In the genomic region with DNA sequence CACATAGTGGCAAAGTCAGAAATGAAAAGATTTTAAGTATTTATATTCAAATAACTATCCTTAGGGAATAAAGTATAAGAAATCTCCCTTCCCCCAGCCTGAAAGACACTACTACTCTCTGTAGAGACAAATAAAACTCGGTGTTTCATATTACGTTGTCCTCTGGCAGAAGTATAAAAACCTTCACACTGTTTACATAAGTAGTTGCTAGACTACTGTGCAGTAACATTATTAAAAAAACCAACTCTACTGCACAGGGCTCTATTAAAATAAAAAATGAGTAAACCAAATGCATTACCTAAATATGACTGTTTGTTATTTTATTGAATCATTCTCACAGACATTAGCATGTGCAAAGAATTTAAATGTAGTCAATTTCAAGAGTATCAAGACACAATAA, we compare ENCODE assay signal across 13 cellular contexts.
A peak's percentile ranks its signal among the peaks of the same experiment; 100 is the strongest.
DNase-seq lines count a peak whose midpoint lies in the region; ATAC-seq and TF ChIP-seq lines count a peak whose summit lies in the region.
"Had no signal": no experiment of that assay in that cellular context is flagged by ENCODE, and none has a peak within 500 bp of the region (broad histone marks: within the 10 kb centered on the region; RNA-seq: fewer than 3 reads in every experiment).

No MANE protein-coding gene starts in this region.

- H3K4me3 ChIP-seq in choroid plexus epithelial cell (ENCODE audit: low read depth, low read length) = no peak overlapping the region
- H3K4me3 ChIP-seq: stomach had no signal

- TF ChIP-seq CTCF in AG09319 (IDR thresholded peaks at IDR 0.05; ENCODE audit: low read depth, low read length) = no peak
- TF ChIP-seq CTCF in choroid plexus epithelial cell (conservative IDR thresholded peaks at IDR 0.05; ENCODE audit: low read depth, low read length) = no peak

- ATAC-seq in GM21447 (IDR thresholded peaks at IDR 0.05; ENCODE audit: unreplicated experiment) (no peak), GM21619 (IDR thresholded peaks at IDR 0.05; ENCODE audit: unreplicated experiment) (no peak)

- DNase-seq in AG09319 (ENCODE audit: extremely low read depth, low read depth) = peak; percentile 2
- peak; percentile 70 for DNase-seq in M059J (ENCODE audit: low read depth)
- DNase-seq in choroid plexus epithelial cell (ENCODE audit: low read depth) = peak; percentile 67
- peak; percentile 12 for DNase-seq in left kidney (ENCODE audit: low read depth, low spot score)
- DNase-seq in SHP77 treated with DMSO at 0.1 percent for 48 hours (lab: John Stamatoyannopoulos, UW) = no peak
- DNase-seq in Kasumi-1 (lab: John Stamatoyannopoulos, UW) = no peak
- DNase-seq: activated B cell treated with CpG ODN at 0.5 μM for 24 hours; CD4-positive, alpha-beta memory T cell; NCI-H146; stimulated activated CD4-positive, alpha-beta T cell treated with anti-CD3 and anti-CD28 coated beads, Interleukin-4, amount 100 ng/mL, for 1 hour; stomach had no signal

Comparison
In these comparisons a context has a peak if more than half of its experiments do, and no peak if none do; other contexts are left out.
1. DNase-seq: peak in AG09319 (single experiment), M059J (single experiment), choroid plexus epithelial cell (single experiment) and left kidney (single experiment); none in SHP77 treated with DMSO at 0.1 percent for 48 hours (single experiment) and Kasumi-1 (0 of 2).